1 cellular context compared by ENCODE assay signal in genomic region chr17:76565728-76566612, GRCh38.
TF ChIP-seq lines count a peak whose summit lies in the region.

No MANE protein-coding gene starts in this region.

TF ChIP-seq in HCT116, 20 proteins besides CTCF, POLR2A, EP300 and RAD21 (continued from another document):
- TF ChIP-seq REST (IDR thresholded peaks at IDR 0.05; ENCODE audit: low read depth) (no peak), TCF7L2 (IDR thresholded peaks at IDR 0.05; ENCODE audit: borderline replicate concordance, extremely low read depth, insufficient read depth, insufficient read length) (no peak), EGR1 (IDR thresholded peaks at IDR 0.05; ENCODE audit: low read depth) (no peak), POLR2AphosphoS5 (IDR thresholded peaks at IDR 0.05; ENCODE audit: low read depth, low read length) (no peak; the same call in 1 of the 2 replicates), CEBPB (IDR thresholded peaks at IDR 0.05; ENCODE audit: low read depth) (no peak), ZNF274 (IDR thresholded peaks at IDR 0.05; ENCODE audit: low read depth, low read length) (no peak), EZH2 (IDR thresholded peaks at IDR 0.05) (no peak), EZH2phosphoT487 (IDR thresholded peaks at IDR 0.05; ENCODE audit: borderline replicate concordance) (no peak), JUND (IDR thresholded peaks at IDR 0.05) (no peak), CBX3 (IDR thresholded peaks at IDR 0.05; ENCODE audit: low read depth) (no peak), SRF (IDR thresholded peaks at IDR 0.05; ENCODE audit: low read depth) (no peak), ELF1 (IDR thresholded peaks at IDR 0.05; ENCODE audit: borderline replicate concordance, low read depth) (no peak), YY1 (IDR thresholded peaks at IDR 0.05; ENCODE audit: extremely low read depth, insufficient replicate concordance, low read depth, low read length) (no peak), MAX (IDR thresholded peaks at IDR 0.05) (no peak), FOSL1 (IDR thresholded peaks at IDR 0.05; ENCODE audit: low read depth) (no peak), SP1 (IDR thresholded peaks at IDR 0.05; ENCODE audit: low read depth) (no peak)
- TF ChIP-seq, protein P1, sequence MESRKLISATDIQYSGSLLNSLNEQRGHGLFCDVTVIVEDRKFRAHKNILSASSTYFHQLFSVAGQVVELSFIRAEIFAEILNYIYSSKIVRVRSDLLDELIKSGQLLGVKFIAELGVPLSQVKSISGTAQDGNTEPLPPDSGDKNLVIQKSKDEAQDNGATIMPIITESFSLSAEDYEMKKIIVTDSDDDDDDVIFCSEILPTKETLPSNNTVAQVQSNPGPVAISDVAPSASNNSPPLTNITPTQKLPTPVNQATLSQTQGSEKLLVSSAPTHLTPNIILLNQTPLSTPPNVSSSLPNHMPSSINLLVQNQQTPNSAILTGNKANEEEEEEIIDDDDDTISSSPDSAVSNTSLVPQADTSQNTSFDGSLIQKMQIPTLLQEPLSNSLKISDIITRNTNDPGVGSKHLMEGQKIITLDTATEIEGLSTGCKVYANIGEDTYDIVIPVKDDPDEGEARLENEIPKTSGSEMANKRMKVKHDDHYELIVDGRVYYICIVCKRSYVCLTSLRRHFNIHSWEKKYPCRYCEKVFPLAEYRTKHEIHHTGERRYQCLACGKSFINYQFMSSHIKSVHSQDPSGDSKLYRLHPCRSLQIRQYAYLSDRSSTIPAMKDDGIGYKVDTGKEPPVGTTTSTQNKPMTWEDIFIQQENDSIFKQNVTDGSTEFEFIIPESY (IDR thresholded peaks at IDR 0.05; ENCODE audit: extremely low read depth, insufficient replicate concordance, low read length), result no peak
TF ChIP-seq in HCT116: peak in this region for 0.
